Comparison of ENCODE assay signal across 8 cellular contexts in the genomic region with DNA sequence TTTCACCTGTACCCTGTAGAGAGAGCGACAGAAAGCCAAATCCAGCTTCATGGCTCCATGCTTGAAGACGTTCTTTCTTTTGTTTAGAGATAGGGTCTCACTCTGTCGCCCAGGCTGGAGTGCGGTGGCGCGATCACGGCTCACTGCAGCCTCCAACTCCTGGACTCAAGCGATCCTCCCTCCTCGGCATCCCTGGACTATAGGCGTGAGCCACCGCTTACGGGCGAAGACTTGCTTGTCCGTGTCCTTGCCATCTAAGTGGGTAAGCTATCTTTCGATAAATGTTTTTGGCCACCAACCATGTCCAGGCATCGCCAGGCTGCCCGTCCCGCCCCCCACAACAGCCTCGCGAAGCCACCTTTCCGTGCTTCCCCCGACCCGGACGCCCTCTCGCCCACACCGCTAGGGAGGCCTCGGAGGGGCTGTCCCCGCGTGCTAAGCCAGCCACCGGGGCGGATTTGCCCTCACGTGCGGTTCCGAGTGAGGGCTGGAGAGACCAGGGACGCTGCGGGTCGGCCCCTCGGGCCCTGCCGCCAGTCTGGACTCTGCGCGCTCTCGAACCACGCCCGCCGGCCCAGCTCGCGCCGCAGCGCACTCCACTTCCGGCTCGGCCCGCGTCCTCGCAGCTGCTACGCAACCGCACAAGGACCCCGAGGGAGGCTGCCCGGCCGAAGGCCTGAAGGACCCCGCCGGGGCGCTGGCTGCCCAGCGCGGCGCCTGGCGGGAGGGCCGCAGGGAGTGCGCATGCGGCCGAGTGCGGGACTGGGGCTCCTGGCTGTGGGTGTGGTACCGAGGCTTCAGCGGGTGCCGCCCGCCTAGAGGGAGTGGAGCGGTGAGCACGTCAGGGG. TPM values are rescaled to one million over a fixed set of nuclear protein-coding genes. Genes with fewer than 3 reads are reported as not detected.
DNase-seq lines count a peak whose midpoint lies in the region; ATAC-seq and TF ChIP-seq lines count a peak whose summit lies in the region.
"Not testable (repeated sequence)": the region's sequence is repeated elsewhere in the genome, so short reads cannot be mapped to it uniquely, and the experiment has no call there.

A gene (minus strand): TSS at position 604 of the 848 bp plus-strand sequence. CDS start 1,342 bp downstream, outside the sequence.

- H3K9me3 Mint-ChIP-seq in activated CD4-positive, alpha-beta memory T cell treated with anti-CD3 and anti-CD28 coated beads for 36 hours: not testable (repeated sequence)

- not testable (repeated sequence) for H3K4me1 Mint-ChIP-seq in activated CD4-positive, alpha-beta memory T cell treated with anti-CD3 and anti-CD28 coated beads for 36 hours (ENCODE audit: low read depth)

- not testable (repeated sequence) for H3K27me3 Mint-ChIP-seq in activated CD4-positive, alpha-beta memory T cell treated with anti-CD3 and anti-CD28 coated beads for 36 hours

- intact Hi-C loops in activated CD4-positive, alpha-beta memory T cell treated with anti-CD3 and anti-CD28 coated beads for 36 hours (cut with micrococcal nuclease); dorsolateral prefrontal cortex (cut with DNase I); right lobe of liver (cut with DNase I): not testable (repeated sequence)

- peak in 18 of 56 donors; percentile 6 to 39 (median 20) for TF ChIP-seq CTCF in dorsolateral prefrontal cortex (IDR thresholded peaks at IDR 0.05 in 54 of 56, conservative IDR thresholded peaks at IDR 0.05 in 2 of 56; ENCODE audit: low read depth in 1 of 56, partially characterized antibody in 56 of 56)
- TF ChIP-seq CTCF in right lobe of liver (IDR thresholded peaks at IDR 0.05): peak in 1 of 4 donors; percentile 14

- peak within 1 kb of the TSS in 9 of 59 donors; percentile 9 to 64 (median 17) for H3K27ac ChIP-seq in dorsolateral prefrontal cortex
- not testable (repeated sequence) for H3K27ac ChIP-seq in right lobe of liver

- TF ChIP-seq POLR2A in right lobe of liver (IDR thresholded peaks at IDR 0.05): peak; percentile 50

- not testable (repeated sequence) for H3K27me3 ChIP-seq in dorsolateral prefrontal cortex, right lobe of liver

- whole genome bisulfite sequencing in right lobe of liver (ENCODE audit: insufficient coverage, low coverage, low lambda C conversion rate, missing lambda C conversion rate): 0% methylated on average over 7 of the region's 77 CpGs

- H3K36me3 ChIP-seq in right lobe of liver: not testable (repeated sequence)

- not testable (repeated sequence) for H3K9me3 ChIP-seq in right lobe of liver

- CTCF ChIA-PET in activated CD4-positive, alpha-beta memory T cell treated with anti-CD3 and anti-CD28 coated beads for 36 hours (lab: Charles Lee): not testable (repeated sequence)

- H3K36me3 Mint-ChIP-seq in activated CD4-positive, alpha-beta memory T cell treated with anti-CD3 and anti-CD28 coated beads for 36 hours: not testable (repeated sequence)

- POLR2A ChIA-PET in activated CD4-positive, alpha-beta memory T cell treated with anti-CD3 and anti-CD28 coated beads for 36 hours (lab: Charles Lee): not testable (repeated sequence)

- H3K4me3 Mint-ChIP-seq in activated CD4-positive, alpha-beta memory T cell treated with anti-CD3 and anti-CD28 coated beads for 36 hours: peak within 1 kb of the TSS; percentile 81

- H3K27ac Mint-ChIP-seq in activated CD4-positive, alpha-beta memory T cell treated with anti-CD3 and anti-CD28 coated beads for 36 hours: peak within 1 kb of the TSS; percentile 23

- DNase-seq in CD1c-positive myeloid dendritic cell (ENCODE audit: extremely low spot score) (peak; percentile 95), NCI-H82 (lab: John Stamatoyannopoulos, UW) (peak; percentile 77), dorsolateral prefrontal cortex (peak; percentile 72 to 94 (median 85)), right lobe of liver (peak; percentile 91 to 93 (median 92))
- peak; percentile 92 for DNase-seq in activated CD4-positive, alpha-beta memory T cell treated with anti-CD3 and anti-CD28 coated beads for 36 hours
- DNase-seq in stimulated activated CD4-positive, alpha-beta T cell treated with anti-CD3 and anti-CD28 coated beads, Interleukin-2, amount 100 ng/mL, for 48 hours: peak; percentile 84 to 88

- H3K4me3 ChIP-seq in dorsolateral prefrontal cortex (peak within 1 kb of the TSS; percentile 34 to 75 (median 60)), right lobe of liver (peak within 1 kb of the TSS; percentile 51 to 61 (median 55))

- H3K4me1 ChIP-seq in right lobe of liver: not testable (repeated sequence)

- ATAC-seq in GM19395 (IDR thresholded peaks at IDR 0.05; ENCODE audit: unreplicated experiment): peak; percentile 91
- peak; percentile 87 for ATAC-seq in HG03520 (IDR thresholded peaks at IDR 0.05; ENCODE audit: unreplicated experiment)
- peak; percentile 98 to 100 (median 99) for ATAC-seq in right lobe of liver

RNA-seq across cellular contexts. Expression of the gene that starts here (rescaled TPM):
- total RNA-seq in activated CD4-positive, alpha-beta memory T cell treated with anti-CD3 and anti-CD28 coated beads for 36 hours: 10 to 100 TPM; 20.0 to 21.8 TPM
- 10 to 100 TPM; 40.2 to 93.2 (median 62.7) TPM for total RNA-seq in dorsolateral prefrontal cortex
- total RNA-seq in right lobe of liver: 10 to 100 TPM in 3 of 6 experiments, 1 to 10 TPM in 3; 3.0 to 14.2 (median 9.5) TPM
